1 cellular context compared by ENCODE assay signal in genomic region chr17:68824707-68825106, GRCh38.
TF ChIP-seq lines count a peak whose summit lies in the region.

No MANE protein-coding gene starts in this region.

TF ChIP-seq in HepG2, 621 proteins besides CTCF, POLR2A, EP300 and RAD21 (continued from another document):
- TF ChIP-seq MLX (CRISPR knock-in tag; IDR thresholded peaks at IDR 0.05) (no peak), CCDC6 (CRISPR knock-in tag; IDR thresholded peaks at IDR 0.05) (no peak), FOXA1 (IDR thresholded peaks at IDR 0.05) (no peak), FOXA1 (CRISPR knock-in tag; IDR thresholded peaks at IDR 0.05) (peak; percentile 52), ZNF503 (CRISPR knock-in tag; IDR thresholded peaks at IDR 0.05) (0 out of 2 replicates have a peak, but pooled peaks have one; percentile 21), ELF4 (CRISPR knock-in tag; IDR thresholded peaks at IDR 0.05; ENCODE audit: borderline replicate concordance) (no peak), NR2C2 (CRISPR knock-in tag; IDR thresholded peaks at IDR 0.05; ENCODE audit: borderline replicate concordance) (peak; percentile 55; the same call in 1 of the 2 replicates), ATAD3A (CRISPR knock-in tag; IDR thresholded peaks at IDR 0.05) (no peak), TCF7 (IDR thresholded peaks at IDR 0.05; ENCODE audit: low read depth) (peak; percentile 72), ZNF30 (CRISPR knock-in tag; IDR thresholded peaks at IDR 0.05) (no peak), RXRB (CRISPR knock-in tag; IDR thresholded peaks at IDR 0.05; ENCODE audit: borderline replicate concordance) (peak; percentile 66), ZNF839 (CRISPR knock-in tag; IDR thresholded peaks at IDR 0.05; ENCODE audit: borderline replicate concordance) (no peak), ZNF282 (IDR thresholded peaks at IDR 0.05; ENCODE audit: partially characterized antibody) (no peak), ZBTB42 (CRISPR knock-in tag; IDR thresholded peaks at IDR 0.05) (no peak), FOSL2 (CRISPR knock-in tag; IDR thresholded peaks at IDR 0.05) (peak; percentile 51), NFYB (CRISPR knock-in tag; IDR thresholded peaks at IDR 0.05) (no peak), ZNF232 (CRISPR knock-in tag; IDR thresholded peaks at IDR 0.05; ENCODE audit: borderline replicate concordance) (no peak), SALL1 (CRISPR knock-in tag; IDR thresholded peaks at IDR 0.05) (peak; percentile 15; the same call in 1 of the 2 replicates), YEATS4 (CRISPR knock-in tag; IDR thresholded peaks at IDR 0.05; ENCODE audit: borderline replicate concordance) (no peak), ZNF331 (CRISPR knock-in tag; IDR thresholded peaks at IDR 0.05) (peak; percentile 49; the same call in 1 of the 2 replicates), ZSCAN25 (CRISPR knock-in tag; IDR thresholded peaks at IDR 0.05) (no peak)
- TF ChIP-seq, protein P1, sequence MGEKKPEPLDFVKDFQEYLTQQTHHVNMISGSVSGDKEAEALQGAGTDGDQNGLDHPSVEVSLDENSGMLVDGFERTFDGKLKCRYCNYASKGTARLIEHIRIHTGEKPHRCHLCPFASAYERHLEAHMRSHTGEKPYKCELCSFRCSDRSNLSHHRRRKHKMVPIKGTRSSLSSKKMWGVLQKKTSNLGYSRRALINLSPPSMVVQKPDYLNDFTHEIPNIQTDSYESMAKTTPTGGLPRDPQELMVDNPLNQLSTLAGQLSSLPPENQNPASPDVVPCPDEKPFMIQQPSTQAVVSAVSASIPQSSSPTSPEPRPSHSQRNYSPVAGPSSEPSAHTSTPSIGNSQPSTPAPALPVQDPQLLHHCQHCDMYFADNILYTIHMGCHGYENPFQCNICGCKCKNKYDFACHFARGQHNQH (CRISPR knock-in tag; IDR thresholded peaks at IDR 0.05) = no peak
